In the genomic region with DNA sequence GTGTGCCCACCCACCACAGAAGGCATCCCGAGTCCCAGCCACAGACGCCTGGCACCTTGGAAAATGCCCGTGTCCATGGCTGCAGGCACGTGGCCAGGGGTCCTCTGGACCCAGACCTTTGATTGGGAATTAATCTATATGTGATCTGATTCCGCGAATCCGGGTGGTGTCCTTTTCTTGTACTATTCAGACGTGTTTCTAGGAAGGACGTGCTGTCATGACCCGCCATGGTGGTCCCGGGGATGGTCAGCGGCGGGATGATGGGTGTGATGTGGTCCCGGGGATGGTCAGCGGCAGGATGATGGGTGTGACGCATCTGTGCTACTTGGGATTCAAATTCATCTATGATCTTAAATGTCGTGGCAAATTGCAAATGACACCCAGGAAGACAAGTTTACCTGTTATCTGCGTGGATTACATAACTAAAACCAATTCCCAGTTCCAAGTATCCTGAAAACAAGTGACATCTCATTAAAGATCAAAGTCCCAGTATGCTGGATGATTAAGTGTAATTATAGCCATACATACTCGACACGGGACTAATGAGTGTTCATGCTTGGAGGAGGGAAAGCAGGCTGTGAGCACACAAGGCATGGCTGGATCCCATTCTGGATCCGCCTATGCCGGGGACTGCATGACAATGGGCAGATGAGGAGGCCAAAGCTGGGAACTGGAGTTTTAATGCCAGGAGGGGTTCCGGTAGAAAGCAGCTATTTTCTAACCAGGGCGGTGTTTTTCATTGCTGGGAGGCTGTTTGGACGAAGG, we compare ENCODE assay signal across 22 cellular contexts.
"Had no signal": no experiment of that assay in that cellular context is flagged by ENCODE, and none has a peak within 500 bp of the region (broad histone marks: within the 10 kb centered on the region; RNA-seq: fewer than 3 reads in every experiment).

No MANE protein-coding gene starts in this region.

- H3K4me1 ChIP-seq: breast epithelium, Peyer's patch had no signal

- H3K9me3 Mint-ChIP-seq: activated B cell treated with CpG ODN at 0.5 μM for 24 hours; activated CD4-positive, alpha-beta T cell treated with anti-CD3 and anti-CD28 coated beads, Interleukin-2, amount 10 ng/mL, durations not matched to agents 24 days and 14 days; activated naive CD4-positive, alpha-beta T cell treated with anti-CD3 and anti-CD28 coated beads for 36 hours; activated T-cell treated with anti-CD3 and anti-CD28 coated beads, Interleukin-2, amount 50 U/mL, for 4 hours; T-helper 1 cell treated with Interleukin-12 subunit alpha and Interleukin-12 subunit beta and Interleukin-4 antibody, amounts not matched to agents 30 μg/mL and 1 μg/mL, for 36 hours had no signal

- H3K9me3 ChIP-seq: breast epithelium, MG63, Peyer's patch had no signal

- DNase-seq: activated B cell treated with CpG ODN at 0.5 μM for 24 hours; activated CD4-positive, alpha-beta T cell treated with anti-CD3 and anti-CD28 coated beads for 1 hour; activated CD4-positive, alpha-beta T cell treated with anti-CD3 and anti-CD28 coated beads, Interleukin-2, amount 10 ng/mL, durations not matched to agents 24 days and 14 days; activated CD4-positive, alpha-beta T cell treated with anti-CD3 and anti-CD28 coated beads, Interleukin-2, amount 50 U/mL, for 48 hours; activated CD8-positive, alpha-beta memory T cell treated with anti-CD3 and anti-CD28 coated beads, Interleukin-2, amount 10 ng/mL, durations not matched to agents 7 days and 5 days; activated effector memory CD4-positive, alpha-beta T cell treated with anti-CD3 and anti-CD28 coated beads, Interleukin-2, amount 50 U/mL, for 16 hours; activated naive CD4-positive, alpha-beta T cell treated with anti-CD3 and anti-CD28 coated beads for 36 hours; activated T-cell treated with anti-CD3 and anti-CD28 coated beads, Interleukin-2, amount 50 U/mL, for 4 hours; MG63; MV-4-11; NCI-H1105; NCI-H1436; NCI-H1694 treated with DMSO at 0.1 percent for 48 hours; NCI-H2029 treated with DMSO at 0.1 percent for 48 hours; NCI-H345; NCI-H510A; SHP77 had no signal

- ATAC-seq: activated CD8-positive, alpha-beta memory T cell treated with anti-CD3 and anti-CD28 coated beads, Interleukin-2, amount 10 ng/mL, durations not matched to agents 7 days and 5 days; activated T-cell treated with anti-CD3 and anti-CD28 coated beads, Interleukin-2, amount 50 U/mL, for 4 hours had no signal

- H3K36me3 ChIP-seq: breast epithelium, MG63, Peyer's patch had no signal

- H3K4me1 Mint-ChIP-seq: activated B cell treated with CpG ODN at 0.5 μM for 24 hours; activated CD4-positive, alpha-beta T cell treated with anti-CD3 and anti-CD28 coated beads, Interleukin-2, amount 10 ng/mL, durations not matched to agents 24 days and 14 days; activated CD8-positive, alpha-beta memory T cell treated with anti-CD3 and anti-CD28 coated beads, Interleukin-2, amount 10 ng/mL, durations not matched to agents 7 days and 5 days had no signal

- H3K27me3 ChIP-seq: Peyer's patch had no signal

- H3K27me3 Mint-ChIP-seq: activated B cell treated with CpG ODN at 0.5 μM for 24 hours; activated CD4-positive, alpha-beta T cell treated with anti-CD3 and anti-CD28 coated beads, Interleukin-2, amount 10 ng/mL, durations not matched to agents 24 days and 14 days; activated CD8-positive, alpha-beta memory T cell treated with anti-CD3 and anti-CD28 coated beads, Interleukin-2, amount 10 ng/mL, durations not matched to agents 7 days and 5 days had no signal

- H3K27ac Mint-ChIP-seq: activated B cell treated with CpG ODN at 0.5 μM for 24 hours; activated CD4-positive, alpha-beta T cell treated with anti-CD3 and anti-CD28 coated beads, Interleukin-2, amount 10 ng/mL, durations not matched to agents 24 days and 14 days; activated CD8-positive, alpha-beta memory T cell treated with anti-CD3 and anti-CD28 coated beads, Interleukin-2, amount 10 ng/mL, durations not matched to agents 7 days and 5 days; activated naive CD4-positive, alpha-beta T cell treated with anti-CD3 and anti-CD28 coated beads for 36 hours; activated naive CD8-positive, alpha-beta T cell; T-helper 1 cell treated with Interleukin-12 subunit alpha and Interleukin-12 subunit beta and Interleukin-4 antibody, amounts not matched to agents 30 μg/mL and 1 μg/mL, for 36 hours had no signal

- H3K4me3 Mint-ChIP-seq: activated B cell treated with CpG ODN at 0.5 μM for 24 hours; activated CD4-positive, alpha-beta T cell treated with anti-CD3 and anti-CD28 coated beads, Interleukin-2, amount 10 ng/mL, durations not matched to agents 24 days and 14 days; activated CD8-positive, alpha-beta memory T cell treated with anti-CD3 and anti-CD28 coated beads, Interleukin-2, amount 10 ng/mL, durations not matched to agents 7 days and 5 days; activated naive CD4-positive, alpha-beta T cell treated with anti-CD3 and anti-CD28 coated beads for 36 hours; activated naive CD8-positive, alpha-beta T cell; activated T-cell treated with anti-CD3 and anti-CD28 coated beads, Interleukin-2, amount 50 U/mL, for 4 hours; T-helper 1 cell treated with Interleukin-12 subunit alpha and Interleukin-12 subunit beta and Interleukin-4 antibody, amounts not matched to agents 30 μg/mL and 1 μg/mL, for 36 hours had no signal

- H3K4me3 ChIP-seq: breast epithelium, MG63, Peyer's patch had no signal

- H3K36me3 Mint-ChIP-seq: activated CD8-positive, alpha-beta memory T cell treated with anti-CD3 and anti-CD28 coated beads, Interleukin-2, amount 10 ng/mL, durations not matched to agents 7 days and 5 days; activated naive CD8-positive, alpha-beta T cell had no signal

- H3K27ac ChIP-seq: breast epithelium, Peyer's patch, RWPE1 had no signal
